Comparison of ENCODE assay signal across 8 cellular contexts in genomic region chr1:228487336-228488106, GRCh38. TPM values are rescaled to one million over a fixed set of nuclear protein-coding genes. Genes with fewer than 3 reads are reported as not detected.
DNase-seq lines count a peak whose midpoint lies in the region; ATAC-seq and TF ChIP-seq lines count a peak whose summit lies in the region.

Gene RNF187, plus strand, starts transcription at chr1:228487382.

- under 1% methylated on average over 112 of the region's 112 CpGs for WGBS in HUES64

- peak; percentile 50 for DNase-seq in activated CD4-positive, alpha-beta T cell treated with anti-CD3 and anti-CD28 coated beads for 48 hours
- DNase-seq in endothelial cell (ENCODE audit: low spot score) (peak; percentile 92), MV-4-11 (lab: John Stamatoyannopoulos, UW) (no peak)
- DNase-seq in stimulated activated naive CD4-positive, alpha-beta T cell (lab: John Stamatoyannopoulos, UW) = peak in 5 of 6 experiments; percentile 44 to 85 (median 68)

- peak within 1 kb of the TSS; percentile 94 for H3K27ac ChIP-seq in DOHH2 (ENCODE audit: low read depth, low read length)
- peak within 1 kb of the TSS; percentile 99 for H3K27ac ChIP-seq in HUES64 (ENCODE audit: low read depth, low read length)

- H3K9me3 ChIP-seq in DOHH2 (ENCODE audit: control insufficient read depth, insufficient read depth, low read length) = no peaks in the 10 kb centered on the region
- no peaks in the 10 kb centered on the region for H3K9me3 ChIP-seq in HUES64 (ENCODE audit: insufficient read depth, low read depth, low read length)
- H3K9me3 ChIP-seq in mucosa of stomach (ENCODE audit: control insufficient read depth, low read length) = no peaks in the 10 kb centered on the region

- ATAC-seq in GM21447 (IDR thresholded peaks at IDR 0.05; ENCODE audit: unreplicated experiment) = peak; percentile 59

- H3K27ac Mint-ChIP-seq in endothelial cell (ENCODE audit: unreplicated experiment) = peak within 1 kb of the TSS; percentile 97

- peaks cover 8% of the 10 kb centered on the region for H3K4me1 Mint-ChIP-seq in endothelial cell (ENCODE audit: unreplicated experiment)

- H4K20me1 ChIP-seq in DOHH2 (ENCODE audit: control insufficient read depth, insufficient read depth, low read depth, low read length) = no peaks in the 10 kb centered on the region

- H3K27me3 Mint-ChIP-seq in endothelial cell (ENCODE audit: unreplicated experiment) = peaks cover 7% of the 10 kb centered on the region

- peaks cover 15% of the 10 kb centered on the region for H3K36me3 Mint-ChIP-seq in endothelial cell (ENCODE audit: low read depth, unreplicated experiment)

- H3K36me3 ChIP-seq in DOHH2 (ENCODE audit: control insufficient read depth, low read length) (peaks cover 47% of the 10 kb centered on the region), HUES64 (ENCODE audit: insufficient read depth, low read length) (peaks cover 27% of the 10 kb centered on the region), mucosa of stomach (ENCODE audit: control insufficient read depth, insufficient read depth, low read length) (no peaks in the 10 kb centered on the region)

- H3K4me3 ChIP-seq in DOHH2 (ENCODE audit: low read length) (peak within 1 kb of the TSS; percentile 99), HUES64 (ENCODE audit: low read length) (peak within 1 kb of the TSS; percentile 80), mucosa of stomach (ENCODE audit: low read length) (peak within 1 kb of the TSS; percentile 90)

- peaks cover 44% of the 10 kb centered on the region for H3K79me2 ChIP-seq in DOHH2 (ENCODE audit: control insufficient read depth, low read length)

- H3K9ac ChIP-seq in HUES64 (ENCODE audit: low read depth, low read length) = peak within 1 kb of the TSS; percentile 84
- peak within 1 kb of the TSS; percentile 77 for H3K9ac ChIP-seq in mucosa of stomach (ENCODE audit: low read length)

- H3K9me2 ChIP-seq in DOHH2 (replicated peaks; ENCODE audit: control insufficient read depth, low read length) = no peaks in the 10 kb centered on the region

- H3K4me1 ChIP-seq in DOHH2 (ENCODE audit: control insufficient read depth, low read length) (peaks cover 37% of the 10 kb centered on the region), HUES64 (ENCODE audit: insufficient read depth, low read length) (no peaks in the 10 kb centered on the region), mucosa of stomach (ENCODE audit: control insufficient read depth, insufficient read depth, low read length) (peaks cover 12% of the 10 kb centered on the region)

- no peaks in the 10 kb centered on the region for H3K9me3 Mint-ChIP-seq in endothelial cell (ENCODE audit: unreplicated experiment)

- peak within 1 kb of the TSS; percentile 100 for H3K4me2 ChIP-seq in DOHH2 (ENCODE audit: low read length)

- H3K27me3 ChIP-seq in DOHH2 (ENCODE audit: control insufficient read depth, low read length) (no peaks in the 10 kb centered on the region), HUES64 (ENCODE audit: insufficient read depth, low read length) (no peaks in the 10 kb centered on the region), mucosa of stomach (ENCODE audit: control insufficient read depth, insufficient read depth, low read length) (no peaks in the 10 kb centered on the region)

- H3K4me3 Mint-ChIP-seq in endothelial cell (ENCODE audit: unreplicated experiment) = peak within 1 kb of the TSS; percentile 98

- TF ChIP-seq CTCF in DOHH2 (IDR thresholded peaks at IDR 0.05; ENCODE audit: low read depth, low read length, poor library complexity, severe bottlenecking) = no peak
- no peak for TF ChIP-seq CTCF in endothelial cell (IDR thresholded peaks at IDR 0.05; ENCODE audit: unreplicated experiment)

- H3F3A ChIP-seq in DOHH2 (ENCODE audit: control insufficient read depth, insufficient read depth) = peaks cover 11% of the 10 kb centered on the region

RNA-seq across cellular contexts. Expression of gene RNF187, which starts in this region (rescaled TPM):
- 32.9 TPM for polyA plus RNA-seq in HUES64 (2013, experiment 1 of 2)
- 37.1 TPM for polyA plus RNA-seq in HUES64 (2013, experiment 2 of 2)
- total RNA-seq in endothelial cell (ENCODE audit: unreplicated experiment) = 153 TPM
